Comparison of ENCODE assay signal across 33 cellular contexts in the genomic region with DNA sequence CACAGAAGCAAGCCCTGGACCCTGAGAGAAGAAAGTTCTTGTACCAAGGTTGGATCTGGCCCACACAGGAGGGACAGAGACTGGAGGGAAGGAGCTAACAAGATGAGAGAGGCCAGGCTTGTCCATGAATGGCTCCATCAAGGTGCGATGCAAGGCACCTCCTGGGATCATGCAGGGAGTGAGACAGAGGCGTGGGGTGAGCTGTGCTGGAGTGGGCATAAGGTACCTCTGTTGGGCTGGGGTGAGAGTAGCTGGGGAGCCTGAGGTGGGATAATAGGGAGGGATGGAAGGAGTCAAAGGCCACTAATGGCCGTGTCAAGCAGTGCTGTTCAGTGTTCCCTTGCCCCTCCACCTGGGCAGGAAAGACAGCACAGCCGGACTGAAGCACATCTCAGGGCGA. TPM values are rescaled to one million over a fixed set of nuclear protein-coding genes. Genes with fewer than 3 reads are reported as not detected.
"Had no signal": no experiment of that assay in that cellular context is flagged by ENCODE, and none has a peak within 500 bp of the region (broad histone marks: within the 10 kb centered on the region; RNA-seq: fewer than 3 reads in every experiment).

No MANE protein-coding gene starts in this region.

- H3K36me3 Mint-ChIP-seq: neural progenitor cell had no signal

- H3K4me3 Mint-ChIP-seq: mesothelial cell of epicardium; naive thymus-derived CD4-positive, alpha-beta T cell; nephron; neural progenitor cell; stimulated activated naive CD8-positive, alpha-beta T cell treated with anti-CD3 and anti-CD28 coated beads, Interleukin-15, amount 100 ng/mL, for 72 hours had no signal

- H3K4me1 Mint-ChIP-seq: mesothelial cell of epicardium; naive thymus-derived CD4-positive, alpha-beta T cell; stimulated activated naive CD8-positive, alpha-beta T cell treated with anti-CD3 and anti-CD28 coated beads, Interleukin-15, amount 100 ng/mL, for 72 hours had no signal

- H3K27me3 ChIP-seq: dorsolateral prefrontal cortex, esophagus squamous epithelium, heart right ventricle, neural progenitor cell, right atrium auricular region, suprapubic skin, transverse colon had no signal

- H3K36me3 ChIP-seq: esophagus squamous epithelium, heart right ventricle, neural progenitor cell, prostate gland, right atrium auricular region, suprapubic skin, transverse colon had no signal

- DNase-seq: cerebellar nuclear complex; dorsolateral prefrontal cortex; effector CD8-positive, alpha-beta T cell; erythroblast; esophagus squamous epithelium; foreskin melanocyte; glutamatergic neuron; heart right ventricle; hippocampal formation; mesenchymal stem cell; naive thymus-derived CD4-positive, alpha-beta T cell; stimulated activated CD4-positive, alpha-beta T cell treated with anti-CD3 and anti-CD28 coated beads, Interleukin-12 subunit alpha, Interleukin-12 subunit beta, amount 100 ng/mL, for 4 hours; stimulated activated CD4-positive, alpha-beta T cell treated with anti-CD3 and anti-CD28 coated beads, Interleukin-1b, Interleukin-23, amount 100 ng/mL, for 48 hours; stimulated activated CD4-positive, alpha-beta T cell treated with anti-CD3 and anti-CD28 coated beads, Interleukin-4, amount 100 ng/mL, for 1 hour; stimulated activated CD8-positive, alpha-beta memory T cell treated with anti-CD3 and anti-CD28 coated beads, Interleukin-4, amount 100 ng/mL, for 48 hours; stimulated activated naive CD4-positive, alpha-beta T cell; stimulated activated naive CD8-positive, alpha-beta T cell treated with anti-CD3 and anti-CD28 coated beads, Interleukin-15, amount 100 ng/mL, for 72 hours; transverse colon had no signal

- H3K4me1 ChIP-seq: esophagus squamous epithelium, heart right ventricle, prostate gland, right atrium auricular region, suprapubic skin, transverse colon had no signal

- H3K27ac Mint-ChIP-seq: mesothelial cell of epicardium; nephron; neural progenitor cell; stimulated activated naive CD8-positive, alpha-beta T cell treated with anti-CD3 and anti-CD28 coated beads, Interleukin-15, amount 100 ng/mL, for 72 hours had no signal

- H3K9ac ChIP-seq: neural progenitor cell had no signal

- ATAC-seq: heart right ventricle; naive thymus-derived CD4-positive, alpha-beta T cell; sciatic nerve; stimulated activated naive CD8-positive, alpha-beta T cell treated with anti-CD3 and anti-CD28 coated beads, Interleukin-15, amount 100 ng/mL, for 72 hours had no signal

- H3K4me3 ChIP-seq: dorsolateral prefrontal cortex, esophagus squamous epithelium, heart right ventricle, neural progenitor cell, prostate gland, right atrium auricular region, smooth muscle cell, suprapubic skin, transverse colon had no signal

- H3K27ac ChIP-seq: dorsolateral prefrontal cortex, esophagus squamous epithelium, heart right ventricle, neural progenitor cell, prostate gland, right atrium auricular region, suprapubic skin, transverse colon had no signal

- H3K9me3 ChIP-seq: esophagus squamous epithelium, heart right ventricle, prostate gland, right atrium auricular region, suprapubic skin, transverse colon had no signal

RNA-seq across cellular contexts. Expression of gene TMEM72, which starts 9.9 kb away (rescaled TPM):
- total RNA-seq: endothelial cell of umbilical vein; esophagus squamous epithelium; lower leg skin; lung microvascular endothelial cell; mucosa of gallbladder; naive thymus-derived CD4-positive, alpha-beta T cell; osteoblast; sciatic nerve; smooth muscle cell; suprapubic skin; urinary bladder had no signal
- polyA plus RNA-seq: endothelial cell of umbilical vein; heart right ventricle; keratinocyte; naive thymus-derived CD4-positive, alpha-beta T cell; smooth muscle cell; urinary bladder had no signal
